10 cellular contexts compared by ENCODE assay signal in genomic region chr1:62877579-62877978, GRCh38.
"Had no signal": no experiment of that assay in that cellular context is flagged by ENCODE, and none has a peak within 500 bp of the region (broad histone marks: within the 10 kb centered on the region; RNA-seq: fewer than 3 reads in every experiment).

No MANE protein-coding gene starts in this region.

- H3K4me3 ChIP-seq: GM23248, HAP-1 had no signal

- DNase-seq: GM23248, GOT3, H7, H9, HCEC 1CT, HFFc6 had no signal

- H2AFZ ChIP-seq: GM23248 had no signal

- FAIRE-seq: H1, H54 had no signal

- H3K9ac ChIP-seq: GM23248 had no signal

- H3K27ac ChIP-seq: GM23248 had no signal

- H3K4me3 Mint-ChIP-seq: H9, HFFc6 had no signal

- H3K9me3 ChIP-seq: HAP-1 had no signal

- H3K36me3 ChIP-seq: HAP-1 had no signal

- ATAC-seq: HCT116 had no signal

- H3K27ac Mint-ChIP-seq: H9, HFFc6 had no signal
